Comparison of ENCODE assay signal across 35 cellular contexts in the genomic region with DNA sequence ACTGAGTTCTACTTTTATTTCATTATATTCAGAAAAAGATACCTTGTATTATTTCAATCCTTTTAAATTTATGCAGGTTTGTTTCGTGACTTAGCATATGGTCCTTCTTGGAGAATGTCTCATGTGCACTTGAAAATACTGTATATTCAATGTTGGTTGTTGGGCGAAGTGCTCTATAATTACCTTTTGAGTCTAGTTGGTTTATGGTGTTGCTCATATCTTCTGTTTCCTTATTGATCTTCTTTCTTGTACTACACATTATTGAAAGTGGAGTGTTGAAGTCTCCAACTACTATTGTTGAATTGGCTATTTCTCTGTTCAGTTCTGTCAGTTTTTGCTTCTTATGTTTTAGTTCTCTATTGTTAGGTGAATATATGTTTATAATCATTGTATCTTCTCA.
DNase-seq lines count a peak whose midpoint lies in the region; ATAC-seq, FAIRE-seq and TF ChIP-seq lines count a peak whose summit lies in the region.
"Had no signal": no experiment of that assay in that cellular context is flagged by ENCODE, and none has a peak within 500 bp of the region (broad histone marks: within the 10 kb centered on the region; RNA-seq: fewer than 3 reads in every experiment).

No MANE protein-coding gene starts in this region.

- intact Hi-C loops in colonic mucosa (cut with DNase I) = no loop called here
- intact Hi-C loops in left colon (cut with DNase I, micrococcal nuclease) = no loop called here
- intact Hi-C loops in mucosa of descending colon (cut with DNase I, micrococcal nuclease) = no loop called here
- intact Hi-C loops in stomach (cut with DNase I; ENCODE audit: low total_unique reads) = loop anchor here (10.0 kb wide), 1 partner anchor 45 kb away; no protein-coding TSS in a partner anchor

- no peaks in the 10 kb centered on the region for H3K27me3 ChIP-seq in colonic mucosa
- no peaks in the 10 kb centered on the region for H3K27me3 ChIP-seq in stomach
- H3K27me3 ChIP-seq: BE2C; BLaER1; BLaER1 treated with 17β-estradiol and CSF1 and Interleukin-3, amounts not matched to agents 10 nM and 100 nM had no signal

- H3K27ac ChIP-seq in colonic mucosa = peak overlapping the region; percentile 15
- no peak overlapping the region for H3K27ac ChIP-seq in stomach
- H3K27ac ChIP-seq: 22Rv1; A549; BLaER1; BLaER1 treated with 17β-estradiol and CSF1 and Interleukin-3, amounts not matched to agents 10 nM and 100 nM; C4-2B had no signal

- no peak for TF ChIP-seq CTCF in colonic mucosa (IDR thresholded peaks at IDR 0.05)
- no peak for TF ChIP-seq CTCF in mucosa of descending colon (IDR thresholded peaks at IDR 0.05)
- no peak for TF ChIP-seq CTCF in stomach (IDR thresholded peaks at IDR 0.05)

- H3K36me3 ChIP-seq in colonic mucosa (no peaks in the 10 kb centered on the region), mucosa of descending colon (ENCODE audit: low read depth) (no peaks in the 10 kb centered on the region), stomach (no peaks in the 10 kb centered on the region)
- H3K36me3 ChIP-seq: BE2C, BLaER1 had no signal

- peak; percentile 18 for FAIRE-seq in colon (lab: Jason Lieb, UNC)
- FAIRE-seq: A204.1, D721Med had no signal

- 87 to 96% (median 93%) methylated on average over 2 of the region's 2 CpGs for WGBS in stomach, 5 donors

- H3K4me1 ChIP-seq in colonic mucosa (peaks cover 3% of the 10 kb centered on the region), mucosa of descending colon (ENCODE audit: low read depth) (peaks cover 10% of the 10 kb centered on the region), stomach (no peaks in the 10 kb centered on the region)
- H3K4me1 ChIP-seq: BE2C; BLaER1; BLaER1 treated with 17β-estradiol and CSF1 and Interleukin-3, amounts not matched to agents 10 nM and 100 nM; Caco-2 had no signal

- TF ChIP-seq POLR2A in stomach (IDR thresholded peaks at IDR 0.05) = no peak

- peak; percentile 75 for ATAC-seq in left colon
- ATAC-seq in mucosa of descending colon = peak; percentile 78
- no peak for ATAC-seq in HG03520 (IDR thresholded peaks at IDR 0.05; ENCODE audit: unreplicated experiment)
- no peak for ATAC-seq in HG03196 (IDR thresholded peaks at IDR 0.05; ENCODE audit: unreplicated experiment)
- ATAC-seq: A549; CD8-positive, alpha-beta T cell had no signal

- DNase-seq in colonic mucosa = no peak
- DNase-seq in left colon = no peak
- no peak for DNase-seq in mucosa of descending colon
- no peak for DNase-seq in stomach
- no peak for DNase-seq in stimulated activated naive CD4-positive, alpha-beta T cell treated with Interleukin-2 at 50 U/mL for 16 hours (lab: John Stamatoyannopoulos, UW)
- DNase-seq: 8988T; ACHN; AML-193; BE2C; C1 segment of cervical spinal cord; Caco-2; Calu3; CD4-positive, alpha-beta memory T cell; CD4-positive, alpha-beta T cell; CD4-positive, CD25-positive, alpha-beta regulatory T cell; CD8-positive, alpha-beta memory T cell; CD8-positive, alpha-beta T cell; COR-L47; DMS 273 treated with DMSO at 0.1 percent for 48 hours; DMS153; DMS53; DMS79; DMS79 treated with DMSO at 0.1 percent for 48 hours; DND-41; EL had no signal

- TF ChIP-seq EP300 in stomach (IDR thresholded peaks at IDR 0.05) = no peak

- no peak overlapping the region for H3K9ac ChIP-seq in colonic mucosa (ENCODE audit: low read depth in 2 of 2, low read length in 2 of 2)
- H3K9ac ChIP-seq: BLaER1; BLaER1 treated with 17β-estradiol and CSF1 and Interleukin-3, amounts not matched to agents 10 nM and 100 nM had no signal

- H3K4me3 ChIP-seq in colonic mucosa (no peak overlapping the region), mucosa of descending colon (no peak overlapping the region), stomach (no peak overlapping the region)
- H3K4me3 ChIP-seq: A549; BLaER1; BLaER1 treated with 17β-estradiol and CSF1 and Interleukin-3, amounts not matched to agents 10 nM and 100 nM had no signal

- no peaks in the 10 kb centered on the region for H3K9me3 ChIP-seq in colonic mucosa
- H3K9me3 ChIP-seq in mucosa of descending colon = peaks cover 12% of the 10 kb centered on the region
- peaks cover 0 to 20% (median 18%) of the 10 kb centered on the region in 4 donors for H3K9me3 ChIP-seq in stomach
- H3K9me3 ChIP-seq: BE2C, Caco-2 had no signal

Comparison
In these comparisons a context has a peak if more than half of its experiments do, and no peak if none do; other contexts are left out.
1. ATAC-seq: peak in left colon (single experiment) and mucosa of descending colon (single experiment); none in HG03520 (single experiment) and HG03196 (single experiment).